8 cellular contexts compared by ENCODE assay signal in genomic region chr22:36470162-36470993, GRCh38.
DNase-seq lines count a peak whose midpoint lies in the region; ATAC-seq and FAIRE-seq lines count a peak whose summit lies in the region.

No MANE protein-coding gene starts in this region.

- H3K27ac Mint-ChIP-seq in central memory CD8-positive, alpha-beta T cell (ENCODE audit: low read depth) = no peak overlapping the region

- H3K36me3 Mint-ChIP-seq in central memory CD8-positive, alpha-beta T cell (ENCODE audit: insufficient read depth) = peaks cover 23% of the 10 kb centered on the region

- no peaks in the 10 kb centered on the region for H3K9me3 Mint-ChIP-seq in central memory CD8-positive, alpha-beta T cell

- DNase-seq in 8988T (peak; percentile 46), GM18507 (ENCODE audit: extremely low spot score, insufficient read length, low read depth) (peak; percentile 73), NCI-H2196 (lab: John Stamatoyannopoulos, UW; ENCODE audit: unreplicated experiment) (peak; percentile 62), kidney tubule cell (ENCODE audit: low spot score) (peak; percentile 90)
- peak; percentile 72 for DNase-seq in activated CD4-positive, CD25-positive, alpha-beta regulatory T cell treated with anti-CD3 and anti-CD28 coated beads, Interleukin-2, amount 50 U/mL, for 72 hours
- peak; percentile 68 to 81 for DNase-seq in central memory CD8-positive, alpha-beta T cell (ENCODE audit: low spot score in 2 of 2)
- peak; percentile 68 to 77 for DNase-seq in stimulated activated CD4-positive, alpha-beta T cell treated with anti-CD3 and anti-CD28 coated beads, Interleukin-15, amount 100 ng/mL, for 48 hours (ENCODE audit: low read depth in 2 of 2)

- H3K27me3 Mint-ChIP-seq in central memory CD8-positive, alpha-beta T cell = no peaks in the 10 kb centered on the region

- ATAC-seq in central memory CD8-positive, alpha-beta T cell (replicated peaks; ENCODE audit: extremely low read depth, poor library complexity, severe bottlenecking) = peak; percentile 95
- no peak for ATAC-seq in GM21528 (IDR thresholded peaks at IDR 0.05; ENCODE audit: low FRiP score, unreplicated experiment)

- H3K4me1 Mint-ChIP-seq in central memory CD8-positive, alpha-beta T cell = peaks cover 21% of the 10 kb centered on the region

- peak; percentile 84 for FAIRE-seq in GM18507 (lab: Jason Lieb, UNC)

- no peak overlapping the region for H3K4me3 Mint-ChIP-seq in central memory CD8-positive, alpha-beta T cell
